19 cellular contexts compared by ENCODE assay signal in genomic region chr10:29698766-29699490, GRCh38.
"Had no signal": no experiment of that assay in that cellular context is flagged by ENCODE, and none has a peak within 500 bp of the region (broad histone marks: within the 10 kb centered on the region; RNA-seq: fewer than 3 reads in every experiment).

No MANE protein-coding gene starts in this region.

- H3K4me3 ChIP-seq: colonic mucosa, left ventricle myocardium inferior, skin epidermis, upper lobe of left lung had no signal

- H3K27me3 Mint-ChIP-seq: activated B cell treated with CpG ODN at 0.5 μM for 24 hours; activated CD4-positive, alpha-beta T cell treated with anti-CD3 and anti-CD28 coated beads, Interleukin-2, amount 10 ng/mL, durations not matched to agents 7 days and 5 days; activated naive CD8-positive, alpha-beta T cell; brain; natural killer cell treated with Interleukin-12 subunit alpha and Interleukin-12 subunit beta and Interleukin-15 and Interleukin-18, amount 100 ng/mL, for 72 hours had no signal

- H3K9me3 Mint-ChIP-seq: activated B cell treated with CpG ODN at 0.5 μM for 24 hours; activated CD4-positive, alpha-beta T cell treated with anti-CD3 and anti-CD28 coated beads, Interleukin-2, amount 10 ng/mL, durations not matched to agents 7 days and 5 days; activated T-cell treated with anti-CD3 and anti-CD28 coated beads, Interleukin-2, amount 50 U/mL, for 72 hours; natural killer cell treated with Interleukin-12 subunit alpha and Interleukin-12 subunit beta and Interleukin-15 and Interleukin-18, amount 100 ng/mL, for 72 hours had no signal

- DNase-seq: activated B cell treated with CpG ODN at 0.5 μM for 24 hours; activated CD4-positive, alpha-beta T cell treated with anti-CD3 and anti-CD28 coated beads, Interleukin-2, amount 10 ng/mL, durations not matched to agents 7 days and 5 days; activated CD8-positive, alpha-beta memory T cell treated with anti-CD3 and anti-CD28 coated beads, Interleukin-2, amount 50 U/mL, for 48 hours; activated gamma-delta T cell treated with Interleukin-2 at 50 U/mL for 16 hours; activated T-cell treated with anti-CD3 and anti-CD28 coated beads, Interleukin-2, amount 50 U/mL, for 72 hours; amygdala; central memory CD4-positive, alpha-beta T cell; colonic mucosa; hippocampal formation; left ventricle myocardium inferior; stimulated activated CD4-positive, alpha-beta T cell treated with anti-CD3 and anti-CD28 coated beads, Interleukin-15, amount 100 ng/mL, for 24 hours; stimulated activated CD4-positive, alpha-beta T cell treated with anti-CD3 and anti-CD28 coated beads, Interleukin-4, amount 100 ng/mL, for 24 hours; stimulated activated naive CD4-positive, alpha-beta T cell; substantia nigra; upper lobe of left lung had no signal

- H3K27ac Mint-ChIP-seq: activated B cell treated with CpG ODN at 0.5 μM for 24 hours; activated CD4-positive, alpha-beta T cell treated with anti-CD3 and anti-CD28 coated beads, Interleukin-2, amount 10 ng/mL, durations not matched to agents 7 days and 5 days; activated naive CD8-positive, alpha-beta T cell; activated T-cell treated with anti-CD3 and anti-CD28 coated beads, Interleukin-2, amount 50 U/mL, for 72 hours; natural killer cell treated with Interleukin-12 subunit alpha and Interleukin-12 subunit beta and Interleukin-15 and Interleukin-18, amount 100 ng/mL, for 72 hours had no signal

- H3K9me3 ChIP-seq: colonic mucosa, left ventricle myocardium inferior, upper lobe of left lung had no signal

- H3K36me3 Mint-ChIP-seq: natural killer cell treated with Interleukin-12 subunit alpha and Interleukin-12 subunit beta and Interleukin-15 and Interleukin-18, amount 100 ng/mL, for 72 hours had no signal

- H3K4me3 Mint-ChIP-seq: activated B cell treated with CpG ODN at 0.5 μM for 24 hours; activated CD4-positive, alpha-beta T cell treated with anti-CD3 and anti-CD28 coated beads, Interleukin-2, amount 10 ng/mL, durations not matched to agents 7 days and 5 days; activated naive CD8-positive, alpha-beta T cell; activated T-cell treated with anti-CD3 and anti-CD28 coated beads, Interleukin-2, amount 50 U/mL, for 72 hours; brain; natural killer cell treated with Interleukin-12 subunit alpha and Interleukin-12 subunit beta and Interleukin-15 and Interleukin-18, amount 100 ng/mL, for 72 hours had no signal

- H3K27me3 ChIP-seq: colonic mucosa, upper lobe of left lung had no signal

- H3K27ac ChIP-seq: colonic mucosa, left ventricle myocardium inferior, skin epidermis, upper lobe of left lung had no signal

- H3K36me3 ChIP-seq: colonic mucosa, left ventricle myocardium inferior, upper lobe of left lung had no signal

- H3K4me1 ChIP-seq: colonic mucosa had no signal
